In the genomic region with DNA sequence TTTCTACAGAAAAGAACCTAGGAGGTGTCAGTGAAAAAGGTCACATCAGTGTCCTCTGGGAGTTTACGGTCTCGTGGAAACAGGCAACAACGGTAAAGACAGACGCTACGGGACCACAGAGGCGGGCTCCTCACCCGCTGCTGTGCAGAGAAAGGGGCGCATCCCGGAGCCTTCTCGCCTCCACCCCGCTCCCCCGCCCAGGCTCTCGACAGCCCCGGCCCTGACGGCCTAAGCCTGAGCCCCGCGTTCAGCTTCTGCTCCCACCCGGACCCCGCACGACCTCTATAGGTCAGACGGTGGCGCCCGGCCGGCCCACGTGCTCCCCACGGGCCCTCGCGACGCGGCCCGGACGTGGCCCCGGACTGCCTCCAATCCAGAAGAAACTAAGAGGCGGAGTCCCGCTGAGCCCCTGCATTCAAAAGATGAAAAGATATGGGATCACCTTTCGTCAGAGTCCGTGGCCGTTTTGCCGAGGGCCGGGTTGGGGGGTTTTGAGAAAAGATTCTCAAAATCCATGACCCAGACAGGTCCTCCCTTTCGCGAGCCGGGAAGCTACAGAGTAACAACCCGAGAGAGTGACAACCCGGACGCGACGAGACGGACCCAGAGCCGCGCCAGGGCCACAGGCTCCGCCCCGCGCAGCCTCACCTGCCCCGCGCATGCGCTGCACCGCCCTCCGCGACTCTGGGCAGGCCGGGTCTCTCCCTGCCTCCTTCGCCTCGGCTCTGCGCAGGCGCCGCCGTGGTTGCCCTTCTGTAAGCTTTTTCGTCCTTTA, we compare ENCODE assay signal across 1 cellular context.
TF ChIP-seq lines count a peak whose summit lies in the region.

A gene (minus strand): TSS at position 577 of the 775 bp plus-strand sequence. CDS start 61 bp downstream, at position 516.

TF ChIP-seq in HepG2, 621 proteins besides CTCF, POLR2A, EP300 and RAD21 (continued from another document and continues in another):
- TF ChIP-seq, protein P1, sequence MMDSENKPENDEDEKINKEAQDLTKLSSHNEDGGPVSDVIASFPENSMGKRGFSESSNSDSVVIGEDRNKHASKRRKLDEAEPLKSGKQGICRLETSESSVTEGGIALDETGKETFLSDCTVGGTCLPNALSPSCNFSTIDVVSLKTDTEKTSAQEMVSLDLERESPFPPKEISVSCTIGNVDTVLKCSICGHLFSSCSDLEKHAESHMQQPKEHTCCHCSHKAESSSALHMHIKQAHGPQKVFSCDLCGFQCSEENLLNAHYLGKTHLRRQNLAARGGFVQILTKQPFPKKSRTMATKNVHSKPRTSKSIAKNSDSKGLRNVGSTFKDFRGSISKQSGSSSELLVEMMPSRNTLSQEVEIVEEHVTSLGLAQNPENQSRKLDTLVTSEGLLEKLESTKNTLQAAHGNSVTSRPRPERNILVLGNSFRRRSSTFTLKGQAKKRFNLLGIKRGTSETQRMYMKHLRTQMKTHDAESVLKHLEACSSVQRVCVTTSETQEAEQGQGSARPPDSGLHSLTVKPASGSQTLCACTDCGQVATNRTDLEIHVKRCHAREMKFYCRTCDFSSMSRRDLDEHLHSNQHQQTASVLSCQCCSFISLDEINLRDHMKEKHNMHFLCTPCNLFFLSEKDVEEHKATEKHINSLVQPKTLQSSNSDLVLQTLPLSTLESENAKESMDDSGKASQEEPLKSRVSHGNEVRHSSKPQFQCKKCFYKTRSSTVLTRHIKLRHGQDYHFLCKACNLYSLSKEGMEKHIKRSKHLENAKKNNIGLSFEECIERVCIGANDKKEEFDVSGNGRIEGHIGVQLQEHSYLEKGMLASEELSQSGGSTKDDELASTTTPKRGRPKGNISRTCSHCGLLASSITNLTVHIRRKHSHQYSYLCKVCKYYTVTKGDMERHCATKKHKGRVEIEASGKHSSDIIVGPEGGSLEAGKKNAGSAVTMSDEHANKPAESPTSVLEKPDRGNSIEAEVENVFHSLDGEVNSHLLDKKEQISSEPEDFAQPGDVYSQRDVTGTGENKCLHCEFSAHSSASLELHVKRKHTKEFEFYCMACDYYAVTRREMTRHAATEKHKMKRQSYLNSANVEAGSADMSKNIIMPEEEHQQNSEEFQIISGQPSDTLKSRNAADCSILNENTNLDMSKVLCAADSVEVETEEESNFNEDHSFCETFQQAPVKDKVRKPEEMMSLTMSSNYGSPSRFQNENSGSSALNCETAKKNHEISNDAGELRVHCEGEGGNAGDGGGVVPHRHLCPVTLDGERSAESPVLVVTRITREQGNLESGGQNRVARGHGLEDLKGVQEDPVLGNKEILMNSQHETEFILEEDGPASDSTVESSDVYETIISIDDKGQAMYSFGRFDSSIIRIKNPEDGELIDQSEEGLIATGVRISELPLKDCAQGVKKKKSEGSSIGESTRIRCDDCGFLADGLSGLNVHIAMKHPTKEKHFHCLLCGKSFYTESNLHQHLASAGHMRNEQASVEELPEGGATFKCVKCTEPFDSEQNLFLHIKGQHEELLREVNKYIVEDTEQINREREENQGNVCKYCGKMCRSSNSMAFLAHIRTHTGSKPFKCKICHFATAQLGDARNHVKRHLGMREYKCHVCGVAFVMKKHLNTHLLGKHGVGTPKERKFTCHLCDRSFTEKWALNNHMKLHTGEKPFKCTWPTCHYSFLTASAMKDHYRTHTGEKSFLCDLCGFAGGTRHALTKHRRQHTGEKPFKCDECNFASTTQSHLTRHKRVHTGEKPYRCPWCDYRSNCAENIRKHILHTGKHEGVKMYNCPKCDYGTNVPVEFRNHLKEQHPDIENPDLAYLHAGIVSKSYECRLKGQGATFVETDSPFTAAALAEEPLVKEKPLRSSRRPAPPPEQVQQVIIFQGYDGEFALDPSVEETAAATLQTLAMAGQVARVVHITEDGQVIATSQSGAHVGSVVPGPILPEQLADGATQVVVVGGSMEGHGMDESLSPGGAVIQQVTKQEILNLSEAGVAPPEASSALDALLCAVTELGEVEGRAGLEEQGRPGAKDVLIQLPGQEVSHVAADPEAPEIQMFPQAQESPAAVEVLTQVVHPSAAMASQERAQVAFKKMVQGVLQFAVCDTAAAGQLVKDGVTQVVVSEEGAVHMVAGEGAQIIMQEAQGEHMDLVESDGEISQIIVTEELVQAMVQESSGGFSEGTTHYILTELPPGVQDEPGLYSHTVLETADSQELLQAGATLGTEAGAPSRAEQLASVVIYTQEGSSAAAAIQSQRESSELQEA (CRISPR knock-in tag; IDR thresholded peaks at IDR 0.05; ENCODE audit: not compliant biosample characterization), result peak; percentile 95
- TF ChIP-seq, protein P2, sequence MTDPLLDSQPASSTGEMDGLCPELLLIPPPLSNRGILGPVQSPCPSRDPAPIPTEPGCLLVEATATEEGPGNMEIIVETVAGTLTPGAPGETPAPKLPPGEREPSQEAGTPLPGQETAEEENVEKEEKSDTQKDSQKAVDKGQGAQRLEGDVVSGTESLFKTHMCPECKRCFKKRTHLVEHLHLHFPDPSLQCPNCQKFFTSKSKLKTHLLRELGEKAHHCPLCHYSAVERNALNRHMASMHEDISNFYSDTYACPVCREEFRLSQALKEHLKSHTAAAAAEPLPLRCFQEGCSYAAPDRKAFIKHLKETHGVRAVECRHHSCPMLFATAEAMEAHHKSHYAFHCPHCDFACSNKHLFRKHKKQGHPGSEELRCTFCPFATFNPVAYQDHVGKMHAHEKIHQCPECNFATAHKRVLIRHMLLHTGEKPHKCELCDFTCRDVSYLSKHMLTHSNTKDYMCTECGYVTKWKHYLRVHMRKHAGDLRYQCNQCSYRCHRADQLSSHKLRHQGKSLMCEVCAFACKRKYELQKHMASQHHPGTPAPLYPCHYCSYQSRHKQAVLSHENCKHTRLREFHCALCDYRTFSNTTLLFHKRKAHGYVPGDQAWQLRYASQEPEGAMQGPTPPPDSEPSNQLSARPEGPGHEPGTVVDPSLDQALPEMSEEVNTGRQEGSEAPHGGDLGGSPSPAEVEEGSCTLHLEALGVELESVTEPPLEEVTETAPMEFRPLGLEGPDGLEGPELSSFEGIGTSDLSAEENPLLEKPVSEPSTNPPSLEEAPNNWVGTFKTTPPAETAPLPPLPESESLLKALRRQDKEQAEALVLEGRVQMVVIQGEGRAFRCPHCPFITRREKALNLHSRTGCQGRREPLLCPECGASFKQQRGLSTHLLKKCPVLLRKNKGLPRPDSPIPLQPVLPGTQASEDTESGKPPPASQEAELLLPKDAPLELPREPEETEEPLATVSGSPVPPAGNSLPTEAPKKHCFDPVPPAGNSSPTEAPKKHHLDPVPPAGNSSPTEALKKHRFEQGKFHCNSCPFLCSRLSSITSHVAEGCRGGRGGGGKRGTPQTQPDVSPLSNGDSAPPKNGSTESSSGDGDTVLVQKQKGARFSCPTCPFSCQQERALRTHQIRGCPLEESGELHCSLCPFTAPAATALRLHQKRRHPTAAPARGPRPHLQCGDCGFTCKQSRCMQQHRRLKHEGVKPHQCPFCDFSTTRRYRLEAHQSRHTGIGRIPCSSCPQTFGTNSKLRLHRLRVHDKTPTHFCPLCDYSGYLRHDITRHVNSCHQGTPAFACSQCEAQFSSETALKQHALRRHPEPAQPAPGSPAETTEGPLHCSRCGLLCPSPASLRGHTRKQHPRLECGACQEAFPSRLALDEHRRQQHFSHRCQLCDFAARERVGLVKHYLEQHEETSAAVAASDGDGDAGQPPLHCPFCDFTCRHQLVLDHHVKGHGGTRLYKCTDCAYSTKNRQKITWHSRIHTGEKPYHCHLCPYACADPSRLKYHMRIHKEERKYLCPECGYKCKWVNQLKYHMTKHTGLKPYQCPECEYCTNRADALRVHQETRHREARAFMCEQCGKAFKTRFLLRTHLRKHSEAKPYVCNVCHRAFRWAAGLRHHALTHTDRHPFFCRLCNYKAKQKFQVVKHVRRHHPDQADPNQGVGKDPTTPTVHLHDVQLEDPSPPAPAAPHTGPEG (CRISPR knock-in tag; IDR thresholded peaks at IDR 0.05), result peak; percentile 86; the same call in 1 of the 2 replicates
- TF ChIP-seq ZNF460 (CRISPR knock-in tag; IDR thresholded peaks at IDR 0.05; ENCODE audit: borderline replicate concordance) (no peak), JUN (CRISPR knock-in tag; IDR thresholded peaks at IDR 0.05) (peak; percentile 27; the same call in 1 of the 2 replicates), EZH2 (conservative IDR thresholded peaks at IDR 0.05; ENCODE audit: low read depth, low read length) (no peak), ZNF317 (CRISPR knock-in tag; IDR thresholded peaks at IDR 0.05) (peak; percentile 89), ASH2L (IDR thresholded peaks at IDR 0.05; ENCODE audit: insufficient read length, low read depth, low read length) (peak; percentile 96), MAFF (IDR thresholded peaks at IDR 0.05; ENCODE audit: low read depth, low read length) (no peak), ISX (CRISPR knock-in tag; conservative IDR thresholded peaks at IDR 0.05) (0 out of 2 replicates have a peak, but pooled peaks have one; percentile 47), ATRX (CRISPR knock-in tag; IDR thresholded peaks at IDR 0.05; ENCODE audit: borderline replicate concordance) (no peak; the same call in 1 of the 2 replicates), ZNF776 (CRISPR knock-in tag; IDR thresholded peaks at IDR 0.05) (peak; percentile 73; the same call in 1 of the 2 replicates), NFE2L2 (IDR thresholded peaks at IDR 0.05; ENCODE audit: low read length) (no peak), ZNF30 (CRISPR knock-in tag; IDR thresholded peaks at IDR 0.05) (peak; percentile 91), ZNF274 (CRISPR knock-in tag; IDR thresholded peaks at IDR 0.05) (peak; percentile 98), KDM3A (CRISPR knock-in tag; IDR thresholded peaks at IDR 0.05; ENCODE audit: low read depth) (peak; percentile 92; the same call in 1 of the 2 replicates), MIER2 (CRISPR knock-in tag; IDR thresholded peaks at IDR 0.05) (peak; percentile 71; the same call in 1 of the 2 replicates), KLF13 (CRISPR knock-in tag; IDR thresholded peaks at IDR 0.05) (peak; percentile 90), HNRNPUL1 (IDR thresholded peaks at IDR 0.05; ENCODE audit: low read depth, low read length) (no peak), ZNF510 (CRISPR knock-in tag; IDR thresholded peaks at IDR 0.05; ENCODE audit: low read depth) (peak; percentile 98), ZNF17 (CRISPR knock-in tag; IDR thresholded peaks at IDR 0.05) (no peak)
- TF ChIP-seq, protein P3, sequence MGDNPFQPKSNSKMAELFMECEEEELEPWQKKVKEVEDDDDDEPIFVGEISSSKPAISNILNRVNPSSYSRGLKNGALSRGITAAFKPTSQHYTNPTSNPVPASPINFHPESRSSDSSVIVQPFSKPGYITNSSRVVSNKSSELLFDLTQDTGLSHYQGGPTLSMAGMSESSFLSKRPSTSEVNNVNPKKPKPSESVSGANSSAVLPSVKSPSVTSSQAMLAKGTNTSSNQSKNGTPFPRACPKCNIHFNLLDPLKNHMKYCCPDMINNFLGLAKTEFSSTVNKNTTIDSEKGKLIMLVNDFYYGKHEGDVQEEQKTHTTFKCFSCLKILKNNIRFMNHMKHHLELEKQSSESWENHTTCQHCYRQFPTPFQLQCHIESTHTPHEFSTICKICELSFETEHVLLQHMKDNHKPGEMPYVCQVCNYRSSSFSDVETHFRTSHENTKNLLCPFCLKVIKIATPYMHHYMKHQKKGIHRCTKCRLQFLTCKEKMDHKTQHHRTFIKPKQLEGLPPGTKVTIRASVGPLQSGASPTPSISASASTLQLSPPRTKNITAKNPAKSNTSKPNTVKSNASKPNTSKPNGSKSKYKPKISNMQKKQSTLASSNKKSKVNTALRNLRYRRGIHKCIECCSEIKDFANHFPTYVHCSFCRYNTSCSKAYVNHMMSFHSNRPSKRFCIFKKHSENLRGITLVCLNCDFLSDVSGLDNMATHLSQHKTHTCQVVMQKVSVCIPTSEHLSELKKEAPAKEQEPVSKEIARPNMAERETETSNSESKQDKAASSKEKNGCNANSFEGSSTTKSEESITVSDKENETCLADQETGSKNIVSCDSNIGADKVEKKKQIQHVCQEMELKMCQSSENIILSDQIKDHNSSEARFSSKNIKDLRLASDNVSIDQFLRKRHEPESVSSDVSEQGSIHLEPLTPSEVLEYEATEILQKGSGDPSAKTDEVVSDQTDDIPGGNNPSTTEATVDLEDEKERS (CRISPR knock-in tag; IDR thresholded peaks at IDR 0.05), result peak; percentile 90; the same call in 1 of the 2 replicates
- TF ChIP-seq, protein P4, sequence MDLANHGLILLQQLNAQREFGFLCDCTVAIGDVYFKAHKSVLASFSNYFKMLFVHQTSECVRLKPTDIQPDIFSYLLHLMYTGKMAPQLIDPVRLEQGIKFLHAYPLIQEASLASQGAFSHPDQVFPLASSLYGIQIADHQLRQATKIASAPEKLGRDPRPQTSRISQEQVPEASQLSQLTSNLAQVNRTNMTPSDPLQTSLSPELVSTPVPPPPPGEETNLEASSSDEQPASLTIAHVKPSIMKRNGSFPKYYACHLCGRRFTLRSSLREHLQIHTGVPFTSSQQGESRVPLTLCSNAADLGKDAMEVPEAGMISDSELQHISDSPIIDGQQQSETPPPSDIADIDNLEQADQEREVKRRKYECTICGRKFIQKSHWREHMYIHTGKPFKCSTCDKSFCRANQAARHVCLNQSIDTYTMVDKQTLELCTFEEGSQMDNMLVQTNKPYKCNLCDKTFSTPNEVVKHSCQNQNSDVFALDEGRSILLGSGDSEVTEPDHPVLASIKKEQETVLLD (CRISPR knock-in tag; IDR thresholded peaks at IDR 0.05; ENCODE audit: low read depth), result 0 out of 2 replicates have a peak, but pooled peaks have one; percentile 57
- TF ChIP-seq, protein P5, sequence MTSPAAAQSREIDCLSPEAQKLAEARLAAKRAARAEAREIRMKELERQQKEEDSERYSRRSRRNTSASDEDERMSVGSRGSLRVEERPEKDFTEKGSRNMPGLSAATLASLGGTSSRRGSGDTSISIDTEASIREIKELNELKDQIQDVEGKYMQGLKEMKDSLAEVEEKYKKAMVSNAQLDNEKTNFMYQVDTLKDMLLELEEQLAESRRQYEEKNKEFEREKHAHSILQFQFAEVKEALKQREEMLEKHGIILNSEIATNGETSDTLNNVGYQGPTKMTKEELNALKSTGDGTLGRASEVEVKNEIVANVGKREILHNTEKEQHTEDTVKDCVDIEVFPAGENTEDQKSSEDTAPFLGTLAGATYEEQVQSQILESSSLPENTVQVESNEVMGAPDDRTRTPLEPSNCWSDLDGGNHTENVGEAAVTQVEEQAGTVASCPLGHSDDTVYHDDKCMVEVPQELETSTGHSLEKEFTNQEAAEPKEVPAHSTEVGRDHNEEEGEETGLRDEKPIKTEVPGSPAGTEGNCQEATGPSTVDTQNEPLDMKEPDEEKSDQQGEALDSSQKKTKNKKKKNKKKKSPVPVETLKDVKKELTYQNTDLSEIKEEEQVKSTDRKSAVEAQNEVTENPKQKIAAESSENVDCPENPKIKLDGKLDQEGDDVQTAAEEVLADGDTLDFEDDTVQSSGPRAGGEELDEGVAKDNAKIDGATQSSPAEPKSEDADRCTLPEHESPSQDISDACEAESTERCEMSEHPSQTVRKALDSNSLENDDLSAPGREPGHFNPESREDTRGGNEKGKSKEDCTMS (CRISPR knock-in tag; conservative IDR thresholded peaks at IDR 0.05), result no peak
